In genomic region chr2:226758886-226759660, GRCh38 we compare ENCODE assay signal across 1 cellular context.
TF ChIP-seq lines count a peak whose summit lies in the region.

No MANE protein-coding gene starts in this region.

TF ChIP-seq in WTC11, 78 proteins besides CTCF, POLR2A, EP300 and RAD21 (continued from another document):
- TF ChIP-seq ZSCAN18 (CRISPR knock-in tag; IDR thresholded peaks at IDR 0.05) = no peak
- TF ChIP-seq JAZF1 (CRISPR knock-in tag; IDR thresholded peaks at IDR 0.05) = no peak
- no peak for TF ChIP-seq GABPB1 (CRISPR knock-in tag; IDR thresholded peaks at IDR 0.05)
- no peak for TF ChIP-seq KAT7 (CRISPR knock-in tag; IDR thresholded peaks at IDR 0.05; ENCODE audit: borderline replicate concordance)
- TF ChIP-seq ATF1 (CRISPR knock-in tag; IDR thresholded peaks at IDR 0.05) = no peak
